Comparison of ENCODE assay signal across 29 cellular contexts in genomic region chr16:26005336-26005735, GRCh38.
"Had no signal": no experiment of that assay in that cellular context is flagged by ENCODE, and none has a peak within 500 bp of the region (broad histone marks: within the 10 kb centered on the region; RNA-seq: fewer than 3 reads in every experiment).

No MANE protein-coding gene starts in this region.

- ATAC-seq: activated T-cell treated with anti-CD3 and anti-CD28 coated beads, Interleukin-2, amount 50 U/mL, for 72 hours; esophagus mucosa; left cardiac atrium; left ventricle myocardium superior; sciatic nerve; stimulated activated effector memory CD8-positive, alpha-beta T cell treated with anti-CD3 and anti-CD28 coated beads, Interleukin-12 subunit alpha, Interleukin-12 subunit beta, amount 100 ng/mL, for 72 hours; WTC11 had no signal

- H3K4me3 Mint-ChIP-seq: activated CD4-positive, alpha-beta memory T cell treated with anti-CD3 and anti-CD28 coated beads, Interleukin-2, amount 10 ng/mL, durations not matched to agents 7 days and 5 days; activated CD4-positive, alpha-beta T cell treated with anti-CD3 and anti-CD28 coated beads, Interleukin-2, amount 10 ng/mL, durations not matched to agents 7 days and 5 days; activated naive CD8-positive, alpha-beta T cell; activated T-cell treated with anti-CD3 and anti-CD28 coated beads, Interleukin-2, amount 50 U/mL, for 72 hours; central memory CD8-positive, alpha-beta T cell; dendritic cell treated with granulocyte-macrophage colony-stimulating factor and Interleukin-4, amounts not matched to agents 40 ng/mL and 50 ng/mL, for 4 days; endodermal cell; mesothelial cell of epicardium; naive B cell; stimulated activated effector memory CD8-positive, alpha-beta T cell treated with anti-CD3 and anti-CD28 coated beads, Interleukin-12 subunit alpha, Interleukin-12 subunit beta, amount 100 ng/mL, for 72 hours; stimulated activated naive CD8-positive, alpha-beta T cell treated with anti-CD3 and anti-CD28 coated beads, Interleukin-15, Interleukin-2, amounts not matched to agents 100 ng/mL and 50 ng/mL, for 24 hours; type B pancreatic cell; WTC11 had no signal

- H3K27me3 Mint-ChIP-seq: activated CD4-positive, alpha-beta memory T cell treated with anti-CD3 and anti-CD28 coated beads, Interleukin-2, amount 10 ng/mL, durations not matched to agents 7 days and 5 days; dendritic cell treated with granulocyte-macrophage colony-stimulating factor and Interleukin-4, amounts not matched to agents 40 ng/mL and 50 ng/mL, for 4 days had no signal

- H3K27ac Mint-ChIP-seq: activated CD4-positive, alpha-beta memory T cell treated with anti-CD3 and anti-CD28 coated beads, Interleukin-2, amount 10 ng/mL, durations not matched to agents 7 days and 5 days; activated CD4-positive, alpha-beta T cell treated with anti-CD3 and anti-CD28 coated beads, Interleukin-2, amount 10 ng/mL, durations not matched to agents 7 days and 5 days; activated naive CD8-positive, alpha-beta T cell; activated T-cell treated with anti-CD3 and anti-CD28 coated beads, Interleukin-2, amount 50 U/mL, for 72 hours; dendritic cell treated with granulocyte-macrophage colony-stimulating factor and Interleukin-4, amounts not matched to agents 40 ng/mL and 50 ng/mL, for 4 days; endodermal cell; mesothelial cell of epicardium; naive B cell; stimulated activated effector memory CD8-positive, alpha-beta T cell treated with anti-CD3 and anti-CD28 coated beads, Interleukin-12 subunit alpha, Interleukin-12 subunit beta, amount 100 ng/mL, for 72 hours; stimulated activated naive CD8-positive, alpha-beta T cell treated with anti-CD3 and anti-CD28 coated beads, Interleukin-15, Interleukin-2, amounts not matched to agents 100 ng/mL and 50 ng/mL, for 24 hours; type B pancreatic cell; WTC11 had no signal

- H3K36me3 Mint-ChIP-seq: stimulated activated effector memory CD8-positive, alpha-beta T cell treated with anti-CD3 and anti-CD28 coated beads, Interleukin-12 subunit alpha, Interleukin-12 subunit beta, amount 100 ng/mL, for 72 hours; type B pancreatic cell had no signal

- H3K9me3 Mint-ChIP-seq: type B pancreatic cell had no signal

- DNase-seq: activated CD4-positive, alpha-beta memory T cell treated with anti-CD3 and anti-CD28 coated beads, Interleukin-2, amount 10 ng/mL, durations not matched to agents 7 days and 5 days; activated CD4-positive, alpha-beta T cell treated with anti-CD3 and anti-CD28 coated beads for 1 hour; activated CD4-positive, alpha-beta T cell treated with anti-CD3 and anti-CD28 coated beads, Interleukin-2, amount 10 ng/mL, durations not matched to agents 7 days and 5 days; activated naive CD4-positive, alpha-beta T cell treated with Interleukin-2 at 50 U/mL for 16 hours; activated T-cell treated with anti-CD3 and anti-CD28 coated beads, Interleukin-2, amount 50 U/mL, for 72 hours; anterior cingulate cortex; endodermal cell; foreskin fibroblast; head of caudate nucleus; hippocampal formation; left cardiac atrium; left ventricle myocardium superior; naive B cell; ovary; retina; stimulated activated CD4-positive, alpha-beta T cell treated with anti-CD3 and anti-CD28 coated beads, Interleukin-4, amount 100 ng/mL, for 24 hours; uterus had no signal

- H3K4me1 Mint-ChIP-seq: activated CD4-positive, alpha-beta memory T cell treated with anti-CD3 and anti-CD28 coated beads, Interleukin-2, amount 10 ng/mL, durations not matched to agents 7 days and 5 days; activated CD4-positive, alpha-beta T cell treated with anti-CD3 and anti-CD28 coated beads, Interleukin-2, amount 10 ng/mL, durations not matched to agents 7 days and 5 days; central memory CD8-positive, alpha-beta T cell; mesothelial cell of epicardium; naive B cell; stimulated activated effector memory CD8-positive, alpha-beta T cell treated with anti-CD3 and anti-CD28 coated beads, Interleukin-12 subunit alpha, Interleukin-12 subunit beta, amount 100 ng/mL, for 72 hours; WTC11 had no signal

- FAIRE-seq: bronchial epithelial cell, keratinocyte had no signal
